ENCODE assay signal across 8 cellular contexts in the genomic region with DNA sequence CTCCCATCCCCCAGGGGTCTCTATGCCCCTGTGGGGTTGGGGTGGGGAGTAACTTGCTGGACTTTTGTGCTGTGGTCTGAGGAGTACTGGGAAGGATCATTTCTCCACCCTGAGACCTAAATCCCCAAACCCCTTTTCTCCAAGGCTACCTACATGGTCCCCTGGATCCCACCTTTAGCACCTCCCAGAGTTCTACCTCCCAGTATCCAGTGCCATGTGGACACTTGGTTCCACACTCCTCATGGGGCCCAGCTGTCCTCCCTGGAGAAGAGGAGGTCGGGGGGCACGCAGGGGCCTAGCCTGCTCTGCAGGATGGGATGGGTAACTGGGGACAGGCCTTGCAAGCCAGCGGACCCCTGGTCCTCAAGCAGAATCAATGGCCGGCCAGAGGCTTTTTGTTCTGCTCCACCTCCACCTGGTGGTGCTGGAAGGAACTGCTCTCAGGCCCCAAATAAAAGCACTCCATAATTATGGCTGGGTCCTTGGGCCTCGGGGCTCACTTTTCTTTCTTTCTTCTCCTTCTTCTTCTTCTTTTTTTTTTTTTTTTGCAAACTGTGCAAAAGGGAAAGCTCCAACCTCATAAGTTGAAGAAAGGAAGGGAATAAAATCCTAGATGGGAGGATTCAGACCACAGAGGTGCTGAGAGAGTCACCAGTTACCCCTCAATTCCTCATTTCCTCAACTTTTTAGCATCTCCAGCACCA.
DNase-seq lines count a peak whose midpoint lies in the region; ATAC-seq and TF ChIP-seq lines count a peak whose summit lies in the region.

No MANE protein-coding gene starts in this region.

- no peaks in the 10 kb centered on the region; the same call in 1 of the 2 replicates for H3K27me3 ChIP-seq in GM23338 (ENCODE audit: insufficient read depth)

- H3K4me2 ChIP-seq in GM23338: no peak overlapping the region

- intact Hi-C loops in Calu3 (cut with micrococcal nuclease; ENCODE audit: unreplicated experiment): loop anchor here (1.0 to 10.0 kb wide), 2 partner anchors 77 to 229 kb away; no protein-coding TSS in a partner anchor

- 0 out of 2 replicates have a peak, but pooled peaks cover 4% of the 10 kb centered on the region for H3K4me1 ChIP-seq in GM23338 (ENCODE audit: insufficient read depth)

- H3K4me1 Mint-ChIP-seq in Calu3 (ENCODE audit: low read depth, unreplicated experiment) (no peaks in the 10 kb centered on the region), GM23338 (peaks cover 9% of the 10 kb centered on the region; the same call in 2 of the 3 replicates)
- H3K4me1 Mint-ChIP-seq in stimulated activated effector memory CD8-positive, alpha-beta T cell treated with anti-CD3 and anti-CD28 coated beads, Interleukin-12 subunit alpha, Interleukin-12 subunit beta, amount 100 ng/mL, for 72 hours: no peaks in the 10 kb centered on the region

- H3K36me3 Mint-ChIP-seq in Calu3 (ENCODE audit: insufficient read depth, unreplicated experiment) (no peaks in the 10 kb centered on the region), GM23338 (ENCODE audit: low read depth) (no peaks in the 10 kb centered on the region)
- no peaks in the 10 kb centered on the region for H3K36me3 Mint-ChIP-seq in stimulated activated effector memory CD8-positive, alpha-beta T cell treated with anti-CD3 and anti-CD28 coated beads, Interleukin-12 subunit alpha, Interleukin-12 subunit beta, amount 100 ng/mL, for 72 hours

- H3K36me3 ChIP-seq in GM23338 (ENCODE audit: insufficient read depth): no peaks in the 10 kb centered on the region

- H3K27ac ChIP-seq in GM23338 (ENCODE audit: low read depth): no peak overlapping the region

- peak; percentile 80 for DNase-seq in Calu3
- DNase-seq in GM23338 (ENCODE audit: low spot score): peak; percentile 85
- DNase-seq in NCI-H748 (lab: John Stamatoyannopoulos, UW; ENCODE audit: unreplicated experiment): peak; percentile 75
- DNase-seq in activated CD8-positive, alpha-beta memory T cell treated with anti-CD3 and anti-CD28 coated beads, Interleukin-2, amount 50 U/mL, for 48 hours: peak; percentile 72
- DNase-seq in epithelial cell of esophagus (ENCODE audit: low read depth): peak; percentile 61
- DNase-seq in myocyte (ENCODE audit: low read depth): peak; percentile 66
- DNase-seq in stimulated activated effector memory CD8-positive, alpha-beta T cell treated with anti-CD3 and anti-CD28 coated beads, Interleukin-12 subunit alpha, Interleukin-12 subunit beta, amount 100 ng/mL, for 72 hours (ENCODE audit: low spot score in 2 of 2): peak; percentile 57 to 81

- H3K79me2 ChIP-seq in GM23338 (replicated peaks; ENCODE audit: insufficient read depth): no peaks in the 10 kb centered on the region

- H3K4me3 Mint-ChIP-seq in Calu3 (ENCODE audit: low read depth, unreplicated experiment) (no peak overlapping the region), GM23338 (no peak overlapping the region; the same call in 2 of the 3 replicates)
- H3K4me3 Mint-ChIP-seq in stimulated activated effector memory CD8-positive, alpha-beta T cell treated with anti-CD3 and anti-CD28 coated beads, Interleukin-12 subunit alpha, Interleukin-12 subunit beta, amount 100 ng/mL, for 72 hours: no peak overlapping the region

- CTCF ChIA-PET in Calu3 (lab: Charles Lee): interaction anchor here (0.6 to 1.8 kb wide), 3 partner anchors 13 to 105 kb away, joined by 3 to 14 read pairs (median 3); no protein-coding TSS in a partner anchor

- H3K9me2 ChIP-seq in GM23338 (ENCODE audit: insufficient read depth): no peaks in the 10 kb centered on the region

- TF ChIP-seq CTCF in Calu3 (IDR thresholded peaks at IDR 0.05; ENCODE audit: unreplicated experiment) (peak; percentile 94), GM23338 (conservative IDR thresholded peaks at IDR 0.05; ENCODE audit: low read depth in 2 of 2) (peak; percentile 83 to 86), epithelial cell of esophagus (IDR thresholded peaks at IDR 0.05; ENCODE audit: insufficient read depth, low read depth, low read length, missing control alignments) (peak; percentile 88)

- peaks cover 60% of the 10 kb centered on the region for H3K27me3 Mint-ChIP-seq in Calu3 (ENCODE audit: unreplicated experiment)
- H3K27me3 Mint-ChIP-seq in GM23338 (ENCODE audit: insufficient read depth, low read depth, poor library complexity): peaks cover 8% of the 10 kb centered on the region

- ATAC-seq in GM23338 (peak; percentile 82), GM18519 (IDR thresholded peaks at IDR 0.05; ENCODE audit: low FRiP score, unreplicated experiment) (no peak)
- ATAC-seq in stimulated activated effector memory CD8-positive, alpha-beta T cell treated with anti-CD3 and anti-CD28 coated beads, Interleukin-12 subunit alpha, Interleukin-12 subunit beta, amount 100 ng/mL, for 72 hours: peak; percentile 63

- no TSS peak for BruUV-seq in Calu3 (replicated peaks; lab: Mats Ljungman, UMichigan)

- H3K9me3 Mint-ChIP-seq in Calu3 (ENCODE audit: low read depth, unreplicated experiment) (no peaks in the 10 kb centered on the region), GM23338 (no peaks in the 10 kb centered on the region)
- no peaks in the 10 kb centered on the region for H3K9me3 Mint-ChIP-seq in stimulated activated effector memory CD8-positive, alpha-beta T cell treated with anti-CD3 and anti-CD28 coated beads, Interleukin-12 subunit alpha, Interleukin-12 subunit beta, amount 100 ng/mL, for 72 hours

- no peaks in the 10 kb centered on the region for H3F3A ChIP-seq in GM23338 (replicated peaks; ENCODE audit: low read depth)

- H3K4me3 ChIP-seq in GM23338 (no peak overlapping the region), epithelial cell of esophagus (ENCODE audit: low read length) (no peak overlapping the region)

- peak overlapping the region; percentile 78 for H2AFZ ChIP-seq in GM23338

- no peak overlapping the region for H3K27ac Mint-ChIP-seq in Calu3 (ENCODE audit: unreplicated experiment)
- H3K27ac Mint-ChIP-seq in GM23338: no peak overlapping the region
- H3K27ac Mint-ChIP-seq in stimulated activated effector memory CD8-positive, alpha-beta T cell treated with anti-CD3 and anti-CD28 coated beads, Interleukin-12 subunit alpha, Interleukin-12 subunit beta, amount 100 ng/mL, for 72 hours: no peak overlapping the region

- no peaks in the 10 kb centered on the region for H4K20me1 ChIP-seq in GM23338 (replicated peaks; ENCODE audit: insufficient read depth)

TF ChIP-seq in GM23338, 12 proteins besides CTCF, POLR2A, EP300 and RAD21 (continues in another document):
- TF ChIP-seq EZH2phosphoT487 (IDR thresholded peaks at IDR 0.05; ENCODE audit: unreplicated experiment) (no peak), JUNB (IDR thresholded peaks at IDR 0.05; ENCODE audit: unreplicated experiment) (no peak), STAT1 (IDR thresholded peaks at IDR 0.05; ENCODE audit: unreplicated experiment) (no peak)
- TF ChIP-seq, protein P1, sequence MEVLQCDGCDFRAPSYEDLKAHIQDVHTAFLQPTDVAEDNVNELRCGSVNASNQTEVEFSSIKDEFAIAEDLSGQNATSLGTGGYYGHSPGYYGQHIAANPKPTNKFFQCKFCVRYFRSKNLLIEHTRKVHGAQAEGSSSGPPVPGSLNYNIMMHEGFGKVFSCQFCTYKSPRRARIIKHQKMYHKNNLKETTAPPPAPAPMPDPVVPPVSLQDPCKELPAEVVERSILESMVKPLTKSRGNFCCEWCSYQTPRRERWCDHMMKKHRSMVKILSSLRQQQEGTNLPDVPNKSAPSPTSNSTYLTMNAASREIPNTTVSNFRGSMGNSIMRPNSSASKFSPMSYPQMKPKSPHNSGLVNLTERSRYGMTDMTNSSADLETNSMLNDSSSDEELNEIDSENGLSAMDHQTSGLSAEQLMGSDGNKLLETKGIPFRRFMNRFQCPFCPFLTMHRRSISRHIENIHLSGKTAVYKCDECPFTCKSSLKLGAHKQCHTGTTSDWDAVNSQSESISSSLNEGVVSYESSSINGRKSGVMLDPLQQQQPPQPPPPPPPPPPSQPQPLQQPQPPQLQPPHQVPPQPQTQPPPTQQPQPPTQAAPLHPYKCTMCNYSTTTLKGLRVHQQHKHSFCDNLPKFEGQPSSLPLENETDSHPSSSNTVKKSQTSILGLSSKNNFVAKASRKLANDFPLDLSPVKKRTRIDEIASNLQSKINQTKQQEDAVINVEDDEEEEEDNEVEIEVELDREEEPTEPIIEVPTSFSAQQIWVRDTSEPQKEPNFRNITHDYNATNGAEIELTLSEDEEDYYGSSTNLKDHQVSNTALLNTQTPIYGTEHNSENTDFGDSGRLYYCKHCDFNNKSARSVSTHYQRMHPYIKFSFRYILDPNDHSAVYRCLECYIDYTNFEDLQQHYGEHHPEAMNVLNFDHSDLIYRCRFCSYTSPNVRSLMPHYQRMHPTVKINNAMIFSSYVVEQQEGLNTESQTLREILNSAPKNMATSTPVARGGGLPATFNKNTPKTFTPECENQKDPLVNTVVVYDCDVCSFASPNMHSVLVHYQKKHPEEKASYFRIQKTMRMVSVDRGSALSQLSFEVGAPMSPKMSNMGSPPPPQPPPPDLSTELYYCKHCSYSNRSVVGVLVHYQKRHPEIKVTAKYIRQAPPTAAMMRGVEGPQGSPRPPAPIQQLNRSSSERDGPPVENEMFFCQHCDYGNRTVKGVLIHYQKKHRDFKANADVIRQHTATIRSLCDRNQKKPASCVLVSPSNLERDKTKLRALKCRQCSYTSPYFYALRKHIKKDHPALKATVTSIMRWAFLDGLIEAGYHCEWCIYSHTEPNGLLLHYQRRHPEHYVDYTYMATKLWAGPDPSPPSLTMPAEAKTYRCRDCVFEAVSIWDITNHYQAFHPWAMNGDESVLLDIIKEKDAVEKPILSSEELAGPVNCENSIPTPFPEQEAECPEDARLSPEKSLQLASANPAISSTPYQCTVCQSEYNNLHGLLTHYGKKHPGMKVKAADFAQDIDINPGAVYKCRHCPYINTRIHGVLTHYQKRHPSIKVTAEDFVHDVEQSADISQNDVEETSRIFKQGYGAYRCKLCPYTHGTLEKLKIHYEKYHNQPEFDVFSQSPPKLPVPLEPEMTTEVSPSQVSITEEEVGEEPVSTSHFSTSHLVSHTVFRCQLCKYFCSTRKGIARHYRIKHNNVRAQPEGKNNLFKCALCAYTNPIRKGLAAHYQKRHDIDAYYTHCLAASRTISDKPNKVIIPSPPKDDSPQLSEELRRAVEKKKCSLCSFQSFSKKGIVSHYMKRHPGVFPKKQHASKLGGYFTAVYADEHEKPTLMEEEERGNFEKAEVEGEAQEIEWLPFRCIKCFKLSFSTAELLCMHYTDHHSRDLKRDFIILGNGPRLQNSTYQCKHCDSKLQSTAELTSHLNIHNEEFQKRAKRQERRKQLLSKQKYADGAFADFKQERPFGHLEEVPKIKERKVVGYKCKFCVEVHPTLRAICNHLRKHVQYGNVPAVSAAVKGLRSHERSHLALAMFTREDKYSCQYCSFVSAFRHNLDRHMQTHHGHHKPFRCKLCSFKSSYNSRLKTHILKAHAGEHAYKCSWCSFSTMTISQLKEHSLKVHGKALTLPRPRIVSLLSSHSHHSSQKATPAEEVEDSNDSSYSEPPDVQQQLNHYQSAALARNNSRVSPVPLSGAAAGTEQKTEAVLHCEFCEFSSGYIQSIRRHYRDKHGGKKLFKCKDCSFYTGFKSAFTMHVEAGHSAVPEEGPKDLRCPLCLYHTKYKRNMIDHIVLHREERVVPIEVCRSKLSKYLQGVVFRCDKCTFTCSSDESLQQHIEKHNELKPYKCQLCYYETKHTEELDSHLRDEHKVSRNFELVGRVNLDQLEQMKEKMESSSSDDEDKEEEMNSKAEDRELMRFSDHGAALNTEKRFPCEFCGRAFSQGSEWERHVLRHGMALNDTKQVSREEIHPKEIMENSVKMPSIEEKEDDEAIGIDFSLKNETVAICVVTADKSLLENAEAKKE (CRISPR knock-in tag; IDR thresholded peaks at IDR 0.05): no peak
